16 cellular contexts compared by ENCODE assay signal in the genomic region with DNA sequence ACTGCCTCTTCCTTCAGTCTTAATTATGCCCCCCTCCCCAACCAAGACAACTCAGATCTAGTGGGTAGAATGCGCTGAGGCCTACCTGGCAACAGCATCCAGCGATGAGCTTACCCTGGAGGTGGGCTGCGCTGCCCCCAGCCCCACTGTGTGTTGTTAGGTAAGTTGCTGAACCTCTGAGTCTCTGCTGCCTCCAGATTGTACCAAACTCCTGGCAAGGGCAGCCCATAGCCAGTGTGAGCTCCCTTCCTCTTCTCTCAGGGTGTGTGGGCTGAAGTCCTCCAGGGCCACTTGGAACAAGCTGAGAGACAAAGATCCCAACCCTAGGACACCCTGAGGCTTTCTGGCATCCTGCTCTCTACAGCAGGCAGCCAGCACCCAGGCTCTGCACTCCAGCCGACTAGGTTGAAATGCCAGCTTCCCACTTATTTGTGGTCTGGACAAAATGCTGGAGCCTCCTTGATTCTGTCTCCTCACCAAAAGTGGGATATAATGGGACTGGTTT.
DNase-seq lines count a peak whose midpoint lies in the region; ATAC-seq, FAIRE-seq and TF ChIP-seq lines count a peak whose summit lies in the region.
"Had no signal": no experiment of that assay in that cellular context is flagged by ENCODE, and none has a peak within 500 bp of the region (broad histone marks: within the 10 kb centered on the region; RNA-seq: fewer than 3 reads in every experiment).

No MANE protein-coding gene starts in this region.

- TF ChIP-seq CTCF in heart right ventricle (IDR thresholded peaks at IDR 0.05): no peak

- H3K4me1 ChIP-seq in heart right ventricle (peaks cover 0 to 39% (median 17%) of the 10 kb centered on the region in 9 donors), adipocyte (ENCODE audit: control insufficient read depth, insufficient read depth, low read length) (peaks cover 15% of the 10 kb centered on the region), small intestine (ENCODE audit: control insufficient read depth in 2 of 2, insufficient read depth in 1 of 2, low read depth in 1 of 2, low read length in 1 of 2) (no peaks in the 10 kb centered on the region)

- 90 to 96% methylated on average over 4 of the region's 4 CpGs for WGBS in heart right ventricle, 2 donors
- WGBS in small intestine, 3 donors: 75 to 85% (median 85%) methylated on average over 4 of the region's 4 CpGs

- intact Hi-C loops in left cardiac atrium (cut with DNase I): no loop called here
- intact Hi-C loops in heart right ventricle (cut with DNase I): no loop called here

- no peak overlapping the region for H3K9ac ChIP-seq in adipocyte (ENCODE audit: low read length)

- H3K36me3 ChIP-seq in heart right ventricle (no peaks in the 10 kb centered on the region), adipocyte (ENCODE audit: control insufficient read depth, insufficient read depth, low read length, severe bottlenecking) (no peaks in the 10 kb centered on the region), small intestine (ENCODE audit: control insufficient read depth in 2 of 2, insufficient read depth in 2 of 2, low read length in 2 of 2) (no peaks in the 10 kb centered on the region)
- H3K36me3 ChIP-seq: esophagus muscularis mucosa had no signal

- peaks cover 0 to 7% (median 0%) of the 10 kb centered on the region in 11 donors for H3K9me3 ChIP-seq in heart right ventricle
- no peaks in the 10 kb centered on the region for H3K9me3 ChIP-seq in adipocyte (ENCODE audit: control insufficient read depth, low read length)
- no peaks in the 10 kb centered on the region for H3K9me3 ChIP-seq in small intestine (ENCODE audit: control insufficient read depth, low read depth)

- H3K27me3 ChIP-seq in heart right ventricle: peaks cover 0 to 7% (median 6%) of the 10 kb centered on the region in 7 donors
- H3K27me3 ChIP-seq in adipocyte (replicated peaks; ENCODE audit: control insufficient read depth, insufficient read depth, low read length): no peaks in the 10 kb centered on the region
- no peaks in the 10 kb centered on the region for H3K27me3 ChIP-seq in small intestine (ENCODE audit: control insufficient read depth in 2 of 2, insufficient read depth in 2 of 2, low read length in 2 of 2)

- DNase-seq in left cardiac atrium (peak; percentile 3), heart right ventricle (no peak), adipocyte (ENCODE audit: low read depth) (peak; percentile 1), myocyte (ENCODE audit: low read depth) (peak; percentile 41), urothelium cell line (ENCODE audit: low spot score) (no peak), small intestine (no peak), HT-29 (ENCODE audit: low spot score) (no peak)
- DNase-seq: activated CD4-positive, alpha-beta T cell treated with anti-CD3 and anti-CD28 coated beads, Interleukin-2, amount 50 U/mL, for 48 hours; NCI-H1436; NCI-H345 had no signal

- no peak overlapping the region for H3K4me3 ChIP-seq in heart right ventricle
- no peak overlapping the region for H3K4me3 ChIP-seq in adipocyte (ENCODE audit: low read length)
- no peak overlapping the region for H3K4me3 ChIP-seq in small intestine (ENCODE audit: low read depth in 1 of 2, low read length in 2 of 2)
- H3K4me3 ChIP-seq: esophagus muscularis mucosa had no signal

- FAIRE-seq in urothelium cell line (lab: Jason Lieb, UNC) (peak; percentile 37), small intestine (lab: Jason Lieb, UNC) (no peak)
- FAIRE-seq: astrocyte, D721Med, keratinocyte had no signal

- no peak for ATAC-seq in left cardiac atrium
- ATAC-seq in heart right ventricle: no peak
- ATAC-seq in HG02938 (IDR thresholded peaks at IDR 0.05; ENCODE audit: unreplicated experiment): no peak
- ATAC-seq: stimulated activated naive CD8-positive, alpha-beta T cell treated with anti-CD3 and anti-CD28 coated beads, Interleukin-15, amount 100 ng/mL, for 72 hours had no signal

- H3K27ac ChIP-seq in heart right ventricle: no peak overlapping the region
- H3K27ac ChIP-seq in small intestine (ENCODE audit: low read depth in 1 of 2, low read length in 1 of 2): no peak overlapping the region
- H3K27ac ChIP-seq: esophagus muscularis mucosa had no signal

Comparison
In these comparisons a context has a peak if more than half of its experiments do, and no peak if none do; other contexts are left out.
1. DNase-seq: peak in left cardiac atrium (single experiment), adipocyte (single experiment) and myocyte (single experiment); none in heart right ventricle (0 of 2), urothelium cell line (single experiment), small intestine (single experiment) and HT-29 (single experiment).